Comparison of ENCODE assay signal across 1 cellular context in genomic region chr10:7908541-7909210, GRCh38.
TF ChIP-seq lines count a peak whose summit lies in the region.

No MANE protein-coding gene starts in this region.

TF ChIP-seq in HepG2, 621 proteins besides CTCF, POLR2A, EP300 and RAD21 (continued from another document and continues in another):
- TF ChIP-seq, protein P1, sequence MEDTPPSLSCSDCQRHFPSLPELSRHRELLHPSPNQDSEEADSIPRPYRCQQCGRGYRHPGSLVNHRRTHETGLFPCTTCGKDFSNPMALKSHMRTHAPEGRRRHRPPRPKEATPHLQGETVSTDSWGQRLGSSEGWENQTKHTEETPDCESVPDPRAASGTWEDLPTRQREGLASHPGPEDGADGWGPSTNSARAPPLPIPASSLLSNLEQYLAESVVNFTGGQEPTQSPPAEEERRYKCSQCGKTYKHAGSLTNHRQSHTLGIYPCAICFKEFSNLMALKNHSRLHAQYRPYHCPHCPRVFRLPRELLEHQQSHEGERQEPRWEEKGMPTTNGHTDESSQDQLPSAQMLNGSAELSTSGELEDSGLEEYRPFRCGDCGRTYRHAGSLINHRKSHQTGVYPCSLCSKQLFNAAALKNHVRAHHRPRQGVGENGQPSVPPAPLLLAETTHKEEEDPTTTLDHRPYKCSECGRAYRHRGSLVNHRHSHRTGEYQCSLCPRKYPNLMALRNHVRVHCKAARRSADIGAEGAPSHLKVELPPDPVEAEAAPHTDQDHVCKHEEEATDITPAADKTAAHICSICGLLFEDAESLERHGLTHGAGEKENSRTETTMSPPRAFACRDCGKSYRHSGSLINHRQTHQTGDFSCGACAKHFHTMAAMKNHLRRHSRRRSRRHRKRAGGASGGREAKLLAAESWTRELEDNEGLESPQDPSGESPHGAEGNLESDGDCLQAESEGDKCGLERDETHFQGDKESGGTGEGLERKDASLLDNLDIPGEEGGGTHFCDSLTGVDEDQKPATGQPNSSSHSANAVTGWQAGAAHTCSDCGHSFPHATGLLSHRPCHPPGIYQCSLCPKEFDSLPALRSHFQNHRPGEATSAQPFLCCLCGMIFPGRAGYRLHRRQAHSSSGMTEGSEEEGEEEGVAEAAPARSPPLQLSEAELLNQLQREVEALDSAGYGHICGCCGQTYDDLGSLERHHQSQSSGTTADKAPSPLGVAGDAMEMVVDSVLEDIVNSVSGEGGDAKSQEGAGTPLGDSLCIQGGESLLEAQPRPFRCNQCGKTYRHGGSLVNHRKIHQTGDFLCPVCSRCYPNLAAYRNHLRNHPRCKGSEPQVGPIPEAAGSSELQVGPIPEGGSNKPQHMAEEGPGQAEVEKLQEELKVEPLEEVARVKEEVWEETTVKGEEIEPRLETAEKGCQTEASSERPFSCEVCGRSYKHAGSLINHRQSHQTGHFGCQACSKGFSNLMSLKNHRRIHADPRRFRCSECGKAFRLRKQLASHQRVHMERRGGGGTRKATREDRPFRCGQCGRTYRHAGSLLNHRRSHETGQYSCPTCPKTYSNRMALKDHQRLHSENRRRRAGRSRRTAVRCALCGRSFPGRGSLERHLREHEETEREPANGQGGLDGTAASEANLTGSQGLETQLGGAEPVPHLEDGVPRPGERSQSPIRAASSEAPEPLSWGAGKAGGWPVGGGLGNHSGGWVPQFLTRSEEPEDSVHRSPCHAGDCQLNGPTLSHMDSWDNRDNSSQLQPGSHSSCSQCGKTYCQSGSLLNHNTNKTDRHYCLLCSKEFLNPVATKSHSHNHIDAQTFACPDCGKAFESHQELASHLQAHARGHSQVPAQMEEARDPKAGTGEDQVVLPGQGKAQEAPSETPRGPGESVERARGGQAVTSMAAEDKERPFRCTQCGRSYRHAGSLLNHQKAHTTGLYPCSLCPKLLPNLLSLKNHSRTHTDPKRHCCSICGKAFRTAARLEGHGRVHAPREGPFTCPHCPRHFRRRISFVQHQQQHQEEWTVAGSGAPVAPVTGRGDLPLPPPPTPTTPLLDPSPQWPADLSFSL (CRISPR knock-in tag; IDR thresholded peaks at IDR 0.05), result no peak
- 0 out of 2 replicates have a peak, but pooled peaks have one; percentile 20 for TF ChIP-seq KLF11 (CRISPR knock-in tag; IDR thresholded peaks at IDR 0.05)
- TF ChIP-seq ZNF878 (CRISPR knock-in tag; IDR thresholded peaks at IDR 0.05), result 0 out of 2 replicates have a peak, but pooled peaks have one; percentile 31
- TF ChIP-seq ZNF264 (CRISPR knock-in tag; IDR thresholded peaks at IDR 0.05), result 0 out of 2 replicates have a peak, but pooled peaks have one; percentile 69
- peak; percentile 43; the same call in 1 of the 2 replicates for TF ChIP-seq THAP11 (CRISPR knock-in tag; IDR thresholded peaks at IDR 0.05)
- TF ChIP-seq SIN3A (IDR thresholded peaks at IDR 0.05; ENCODE audit: borderline replicate concordance, low read depth, low read length), result no peak
- TF ChIP-seq ZNF800 (CRISPR knock-in tag; IDR thresholded peaks at IDR 0.05), result no peak
- TF ChIP-seq ZFX (CRISPR knock-in tag; IDR thresholded peaks at IDR 0.05; ENCODE audit: low read depth), result peak; percentile 87
- TF ChIP-seq, protein P2, sequence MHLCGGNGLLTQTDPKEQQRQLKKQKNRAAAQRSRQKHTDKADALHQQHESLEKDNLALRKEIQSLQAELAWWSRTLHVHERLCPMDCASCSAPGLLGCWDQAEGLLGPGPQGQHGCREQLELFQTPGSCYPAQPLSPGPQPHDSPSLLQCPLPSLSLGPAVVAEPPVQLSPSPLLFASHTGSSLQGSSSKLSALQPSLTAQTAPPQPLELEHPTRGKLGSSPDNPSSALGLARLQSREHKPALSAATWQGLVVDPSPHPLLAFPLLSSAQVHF (CRISPR knock-in tag; IDR thresholded peaks at IDR 0.05), result no peak
- TF ChIP-seq ARID4A (CRISPR knock-in tag; IDR thresholded peaks at IDR 0.05; ENCODE audit: borderline replicate concordance), result peak; percentile 48; the same call in 1 of the 2 replicates
- peak; percentile 77; the same call in 1 of the 2 replicates for TF ChIP-seq ZMYM3 (CRISPR knock-in tag; IDR thresholded peaks at IDR 0.05)
- no peak for TF ChIP-seq GMEB1 (CRISPR knock-in tag; IDR thresholded peaks at IDR 0.05; ENCODE audit: borderline replicate concordance)
- TF ChIP-seq ZNF18 (CRISPR knock-in tag; IDR thresholded peaks at IDR 0.05; ENCODE audit: insufficient replicate concordance), result no peak
- TF ChIP-seq ZNF180 (CRISPR knock-in tag; IDR thresholded peaks at IDR 0.05; ENCODE audit: borderline replicate concordance, low read depth), result no peak
- TF ChIP-seq ZNF30 (CRISPR knock-in tag; IDR thresholded peaks at IDR 0.05), result no peak
- no peak for TF ChIP-seq DBP (CRISPR knock-in tag; IDR thresholded peaks at IDR 0.05; ENCODE audit: not compliant biosample characterization)
- TF ChIP-seq NONO (IDR thresholded peaks at IDR 0.05), result no peak
- peak; percentile 46; the same call in 1 of the 2 replicates for TF ChIP-seq NONO (CRISPR knock-in tag; conservative IDR thresholded peaks at IDR 0.05)
- peak; percentile 36; the same call in 1 of the 2 replicates for TF ChIP-seq KDM5B (CRISPR knock-in tag; IDR thresholded peaks at IDR 0.05; ENCODE audit: borderline replicate concordance)
- TF ChIP-seq, protein P3, sequence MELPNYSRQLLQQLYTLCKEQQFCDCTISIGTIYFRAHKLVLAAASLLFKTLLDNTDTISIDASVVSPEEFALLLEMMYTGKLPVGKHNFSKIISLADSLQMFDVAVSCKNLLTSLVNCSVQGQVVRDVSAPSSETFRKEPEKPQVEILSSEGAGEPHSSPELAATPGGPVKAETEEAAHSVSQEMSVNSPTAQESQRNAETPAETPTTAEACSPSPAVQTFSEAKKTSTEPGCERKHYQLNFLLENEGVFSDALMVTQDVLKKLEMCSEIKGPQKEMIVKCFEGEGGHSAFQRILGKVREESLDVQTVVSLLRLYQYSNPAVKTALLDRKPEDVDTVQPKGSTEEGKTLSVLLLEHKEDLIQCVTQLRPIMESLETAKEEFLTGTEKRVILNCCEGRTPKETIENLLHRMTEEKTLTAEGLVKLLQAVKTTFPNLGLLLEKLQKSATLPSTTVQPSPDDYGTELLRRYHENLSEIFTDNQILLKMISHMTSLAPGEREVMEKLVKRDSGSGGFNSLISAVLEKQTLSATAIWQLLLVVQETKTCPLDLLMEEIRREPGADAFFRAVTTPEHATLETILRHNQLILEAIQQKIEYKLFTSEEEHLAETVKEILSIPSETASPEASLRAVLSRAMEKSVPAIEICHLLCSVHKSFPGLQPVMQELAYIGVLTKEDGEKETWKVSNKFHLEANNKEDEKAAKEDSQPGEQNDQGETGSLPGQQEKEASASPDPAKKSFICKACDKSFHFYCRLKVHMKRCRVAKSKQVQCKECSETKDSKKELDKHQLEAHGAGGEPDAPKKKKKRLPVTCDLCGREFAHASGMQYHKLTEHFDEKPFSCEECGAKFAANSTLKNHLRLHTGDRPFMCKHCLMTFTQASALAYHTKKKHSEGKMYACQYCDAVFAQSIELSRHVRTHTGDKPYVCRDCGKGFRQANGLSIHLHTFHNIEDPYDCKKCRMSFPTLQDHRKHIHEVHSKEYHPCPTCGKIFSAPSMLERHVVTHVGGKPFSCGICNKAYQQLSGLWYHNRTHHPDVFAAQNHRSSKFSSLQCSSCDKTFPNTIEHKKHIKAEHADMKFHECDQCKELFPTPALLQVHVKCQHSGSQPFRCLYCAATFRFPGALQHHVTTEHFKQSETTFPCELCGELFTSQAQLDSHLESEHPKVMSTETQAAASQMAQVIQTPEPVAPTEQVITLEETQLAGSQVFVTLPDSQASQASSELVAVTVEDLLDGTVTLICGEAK (IDR thresholded peaks at IDR 0.05), result no peak
- TF ChIP-seq, protein P3 (CRISPR knock-in tag; IDR thresholded peaks at IDR 0.05), result 0 out of 2 replicates have a peak, but pooled peaks have one; percentile 46
- TF ChIP-seq NCOA2 (CRISPR knock-in tag; IDR thresholded peaks at IDR 0.05), result 0 out of 2 replicates have a peak, but pooled peaks have one; percentile 32
- peak; percentile 78 for TF ChIP-seq GATAD2A (CRISPR knock-in tag; IDR thresholded peaks at IDR 0.05)
- no peak for TF ChIP-seq RBM22 (optimal IDR thresholded peaks at IDR 0.05; ENCODE audit: low read length)
